9 cellular contexts compared by ENCODE assay signal in the genomic region with DNA sequence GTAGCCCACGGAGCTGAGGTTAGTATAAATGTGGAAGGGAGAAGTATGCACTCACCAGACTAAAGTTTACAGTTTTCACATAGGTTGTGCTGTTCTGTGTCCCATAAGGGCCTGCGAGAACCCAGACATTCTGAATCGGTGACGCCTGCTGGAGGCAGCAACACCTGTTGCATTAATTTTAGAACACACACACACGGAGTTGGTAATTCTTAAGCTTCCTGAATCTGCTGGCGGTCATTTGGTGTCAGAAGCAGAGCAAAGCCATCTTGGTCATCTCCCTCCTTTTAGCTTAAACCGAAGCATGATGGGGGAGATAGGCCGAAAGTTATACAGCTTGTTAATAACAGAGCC. TPM values are rescaled to one million over a fixed set of nuclear protein-coding genes. Genes with fewer than 3 reads are reported as not detected.
DNase-seq lines count a peak whose midpoint lies in the region; ATAC-seq and TF ChIP-seq lines count a peak whose summit lies in the region.
"Had no signal": no experiment of that assay in that cellular context is flagged by ENCODE, and none has a peak within 500 bp of the region (broad histone marks: within the 10 kb centered on the region; RNA-seq: fewer than 3 reads in every experiment).

No MANE protein-coding gene starts in this region.

- no peak overlapping the region for H3K23ac ChIP-seq in trophoblast cell (ENCODE audit: low read length)

- H3K9ac ChIP-seq in trophoblast cell (ENCODE audit: low read length): peak overlapping the region; percentile 87

- H3K18ac ChIP-seq in trophoblast cell (ENCODE audit: low read length): no peak overlapping the region

- H2AK5ac ChIP-seq in trophoblast cell (ENCODE audit: low read length): no peak overlapping the region

- peak overlapping the region; percentile 62 for H3K4me3 ChIP-seq in BJ (ENCODE audit: low read depth, low read length)
- H3K4me3 ChIP-seq in trophoblast cell (ENCODE audit: low read depth, low read length): peak overlapping the region; percentile 93

- H2BK5ac ChIP-seq in trophoblast cell (ENCODE audit: low read depth, low read length, poor library complexity): no peak overlapping the region

- peak; percentile 54 for ATAC-seq in HG03159 (IDR thresholded peaks at IDR 0.05; ENCODE audit: unreplicated experiment)
- peak; percentile 54 for ATAC-seq in foreskin keratinocyte

- H3K36me3 ChIP-seq in BJ (ENCODE audit: control insufficient read depth, insufficient read depth, low read length) (peaks cover 6% of the 10 kb centered on the region), trophoblast cell (ENCODE audit: control insufficient read depth in 1 of 2, insufficient read depth in 2 of 2, low read length in 2 of 2) (peaks cover 3 to 5% of the 10 kb centered on the region in 2 experiments)

- peak overlapping the region; percentile 56 for H4K8ac ChIP-seq in trophoblast cell (ENCODE audit: low read depth, low read length)

- peak overlapping the region; percentile 6 for H2AFZ ChIP-seq in trophoblast cell (ENCODE audit: insufficient read depth, low read length, poor library complexity)

- no CpG with 5 or more reads among the region's 8 CpGs for WGBS in trophoblast cell (ENCODE audit: extremely low coverage, insufficient coverage, insufficient read length)

- H3K27me3 ChIP-seq in BJ (ENCODE audit: control insufficient read depth, insufficient read depth, low read length): no peaks in the 10 kb centered on the region
- H3K27me3 ChIP-seq in foreskin keratinocyte: no peaks in the 10 kb centered on the region
- no peaks in the 10 kb centered on the region for H3K27me3 ChIP-seq in trophoblast cell (ENCODE audit: insufficient read depth, low read length)

- peak overlapping the region; percentile 12 for H4K12ac ChIP-seq in trophoblast cell (ENCODE audit: low read depth, low read length)

- H3K14ac ChIP-seq in trophoblast cell (ENCODE audit: low read length): peak overlapping the region; percentile 33

- TF ChIP-seq CTCF in BJ (IDR thresholded peaks at IDR 0.05; ENCODE audit: insufficient read depth, low read depth, low read length): no peak
- TF ChIP-seq CTCF in foreskin keratinocyte (conservative IDR thresholded peaks at IDR 0.05): peak; percentile 35

- H4K91ac ChIP-seq in trophoblast cell (ENCODE audit: low read depth, low read length): peak overlapping the region; percentile 7

- peak overlapping the region; percentile 5 for H3K4ac ChIP-seq in trophoblast cell (ENCODE audit: low read depth, low read length)

- no peak overlapping the region for H2BK12ac ChIP-seq in trophoblast cell (ENCODE audit: low read length)

- H3K27ac ChIP-seq in foreskin keratinocyte (peak overlapping the region; percentile 78), trophoblast cell (ENCODE audit: low read depth, low read length) (no peak overlapping the region)

- peaks cover 5% of the 10 kb centered on the region for H3K79me2 ChIP-seq in trophoblast cell (ENCODE audit: control insufficient read depth, insufficient read depth, low read length, poor library complexity)

- DNase-seq in BJ (ENCODE audit: low read depth) (no peak), GM19238 (ENCODE audit: insufficient read length, low spot score) (peak; percentile 7), foreskin keratinocyte (no peak), trophoblast cell (peak; percentile 28 to 39), NCI-H1436 treated with DMSO at 0.1 percent for 48 hours (lab: John Stamatoyannopoulos, UW) (no peak), SKM-1 treated with dmso at 0.1 percent for 144 hours (lab: John Stamatoyannopoulos, UW; ENCODE audit: unreplicated experiment) (no peak)
- DNase-seq in activated CD4-positive, alpha-beta T cell treated with anti-CD3 and anti-CD28 coated beads for 48 hours: peak; percentile 23

- POLR2A ChIA-PET in BJ (lab: Charles Lee): interaction anchor here (1.7 kb wide), 1 partner anchor 210 kb away, joined by 5 read pairs; a partner anchor contains a TSS

- H3K4me1 ChIP-seq in foreskin keratinocyte: peaks cover 4% of the 10 kb centered on the region
- H3K4me1 ChIP-seq in trophoblast cell (ENCODE audit: control insufficient read depth in 1 of 2, insufficient read depth in 2 of 2, low read length in 2 of 2): peaks cover 0 to 11% of the 10 kb centered on the region in 2 experiments

- peaks cover 4% of the 10 kb centered on the region for H3K79me1 ChIP-seq in trophoblast cell (ENCODE audit: low read length)

- H3K4me2 ChIP-seq in trophoblast cell (ENCODE audit: low read length): peak overlapping the region; percentile 87

- H2BK120ac ChIP-seq in trophoblast cell (ENCODE audit: insufficient read depth, low read length, poor library complexity): no peak overlapping the region

- CTCF ChIA-PET in BJ (lab: Yijun Ruan, JAX): interaction anchor here (0.9 to 1.1 kb wide), 2 partner anchors 41 to 220 kb away, joined by 3 to 4 read pairs; a partner anchor contains a TSS

- H3K9me3 ChIP-seq in trophoblast cell (ENCODE audit: insufficient read depth, low read depth, low read length): no peaks in the 10 kb centered on the region

RNA-seq across cellular contexts. Expression of a gene that starts 41.1 kb away (rescaled TPM):
- 0.47 and 0.54 TPM in 2 replicates for polyA plus RNA-seq in BJ (2011; rRNA removed)
- 0.21 and 0.62 TPM in 2 replicates for polyA minus RNA-seq in BJ (2011; rRNA and poly(A)+ RNA removed)
- 0.31 and 0.63 TPM in 2 replicates for total RNA-seq in foreskin keratinocyte
- 0.11 and 0.57 TPM in 2 replicates for polyA plus RNA-seq in foreskin keratinocyte
- 1.5 and 1.6 TPM in 2 replicates for polyA plus RNA-seq in trophoblast cell (2013)

RNA-seq across cellular contexts. Expression of a gene that starts 55.1 kb away (rescaled TPM):
- polyA plus RNA-seq in BJ (2011; rRNA removed) (not detected in 2 replicates), foreskin keratinocyte (not detected in 2 replicates)
- polyA minus RNA-seq in BJ (2011; rRNA and poly(A)+ RNA removed): not detected in 2 replicates
- total RNA-seq in foreskin keratinocyte: not detected in 2 replicates
- polyA plus RNA-seq in trophoblast cell (2013): not detected in 2 replicates
- total RNA-seq: NCI-H460 had no signal

RNA-seq across cellular contexts. Expression of a gene that starts 58.6 kb away (rescaled TPM):
- polyA plus RNA-seq in BJ (2011; rRNA removed): 2.8 and 3.2 TPM in 2 replicates
- 1.3 and 1.8 TPM in 2 replicates for polyA minus RNA-seq in BJ (2011; rRNA and poly(A)+ RNA removed)
- total RNA-seq in foreskin keratinocyte: 6.5 and 6.9 TPM in 2 replicates
- 3.8 and 4.5 TPM in 2 replicates for polyA plus RNA-seq in foreskin keratinocyte
- 4.5 and 4.9 TPM in 2 replicates for polyA plus RNA-seq in trophoblast cell (2013)

Comparison
In these comparisons a context has a peak if more than half of its experiments do, and no peak if none do; other contexts are left out.
1. DNase-seq: peak in GM19238 (single experiment), activated CD4-positive, alpha-beta T cell treated with anti-CD3 and anti-CD28 coated beads for 48 hours (single experiment) and trophoblast cell (2 of 2); none in BJ (single experiment), foreskin keratinocyte (0 of 2), NCI-H1436 treated with DMSO at 0.1 percent for 48 hours (single experiment) and SKM-1 treated with dmso at 0.1 percent for 144 hours (single experiment).